Comparison of ENCODE assay signal across 9 cellular contexts in genomic region chr2:19786408-19787058, GRCh38.
A peak's percentile ranks its signal among the peaks of the same experiment; 100 is the strongest.
DNase-seq lines count a peak whose midpoint lies in the region; ATAC-seq and TF ChIP-seq lines count a peak whose summit lies in the region.
"Had no signal": no experiment of that assay in that cellular context is flagged by ENCODE, and none has a peak within 500 bp of the region (broad histone marks: within the 10 kb centered on the region; RNA-seq: fewer than 3 reads in every experiment).

No MANE protein-coding gene starts in this region.

- H3K4me1 Mint-ChIP-seq in activated T-helper 2 cell treated with anti-CD3 and anti-CD28 coated beads, Interferon-gamma antibody, Interleukin-2, Interleukin-4, amounts not matched to agents 10 μg/mL and 5 μg/mL and 100 μg/mL, durations not matched to agents 14 hours and 24 hours and 36 hours (ENCODE audit: low read depth) = no peaks in the 10 kb centered on the region

- H3K36me3 Mint-ChIP-seq in activated T-helper 2 cell treated with anti-CD3 and anti-CD28 coated beads, Interferon-gamma antibody, Interleukin-2, Interleukin-4, amounts not matched to agents 10 μg/mL and 5 μg/mL and 100 μg/mL, durations not matched to agents 14 hours and 24 hours and 36 hours (ENCODE audit: low read depth) = no peaks in the 10 kb centered on the region

- intact Hi-C loops in activated T-helper 2 cell treated with anti-CD3 and anti-CD28 coated beads, Interferon-gamma antibody, Interleukin-2, Interleukin-4, amounts not matched to agents 10 μg/mL and 5 μg/mL and 100 μg/mL, durations not matched to agents 14 hours and 24 hours and 36 hours (cut with micrococcal nuclease) = no loop called here

- no peaks in the 10 kb centered on the region for H3K9me3 Mint-ChIP-seq in activated T-helper 2 cell treated with anti-CD3 and anti-CD28 coated beads, Interferon-gamma antibody, Interleukin-2, Interleukin-4, amounts not matched to agents 10 μg/mL and 5 μg/mL and 100 μg/mL, durations not matched to agents 14 hours and 24 hours and 36 hours

- H3K27ac Mint-ChIP-seq in activated T-helper 2 cell treated with anti-CD3 and anti-CD28 coated beads, Interferon-gamma antibody, Interleukin-2, Interleukin-4, amounts not matched to agents 10 μg/mL and 5 μg/mL and 100 μg/mL, durations not matched to agents 14 hours and 24 hours and 36 hours = no peak overlapping the region

- ATAC-seq in GM18907 (IDR thresholded peaks at IDR 0.05; ENCODE audit: unreplicated experiment) = peak; percentile 86
- peak; percentile 57 for ATAC-seq in HG03066 (IDR thresholded peaks at IDR 0.05; ENCODE audit: low read depth, unreplicated experiment)
- peak; percentile 68 for ATAC-seq in omental fat pad (ENCODE audit: low FRiP score)

- H3K27me3 Mint-ChIP-seq in activated T-helper 2 cell treated with anti-CD3 and anti-CD28 coated beads, Interferon-gamma antibody, Interleukin-2, Interleukin-4, amounts not matched to agents 10 μg/mL and 5 μg/mL and 100 μg/mL, durations not matched to agents 14 hours and 24 hours and 36 hours (ENCODE audit: low read depth) = no peaks in the 10 kb centered on the region

- H3K4me3 Mint-ChIP-seq in activated T-helper 2 cell treated with anti-CD3 and anti-CD28 coated beads, Interferon-gamma antibody, Interleukin-2, Interleukin-4, amounts not matched to agents 10 μg/mL and 5 μg/mL and 100 μg/mL, durations not matched to agents 14 hours and 24 hours and 36 hours (ENCODE audit: low read depth) = no peak overlapping the region

- TF ChIP-seq CTCF in omental fat pad (IDR thresholded peaks at IDR 0.05) = no peak

- DNase-seq in UCSD-AML1 (lab: John Stamatoyannopoulos, UW; ENCODE audit: unreplicated experiment) = peak; percentile 17
- no peak for DNase-seq in omental fat pad (ENCODE audit: low spot score)
- DNase-seq in mesenteric fat pad (ENCODE audit: low spot score) = no peak
- no peak for DNase-seq in NCI-H82 treated with DMSO at 0.1 percent for 48 hours (lab: John Stamatoyannopoulos, UW; ENCODE audit: unreplicated experiment)
- DNase-seq in activated T-helper 2 cell treated with anti-CD3 and anti-CD28 coated beads, Interferon-gamma antibody, Interleukin-2, Interleukin-4, amounts not matched to agents 10 μg/mL and 5 μg/mL and 100 μg/mL, durations not matched to agents 14 hours and 24 hours and 36 hours (ENCODE audit: low spot score) = no peak
- DNase-seq in activated CD4-positive, alpha-beta T cell treated with anti-CD3 and anti-CD28 coated beads for 1 hour = no peak
- DNase-seq: anterior cingulate cortex had no signal
